In the genomic region with DNA sequence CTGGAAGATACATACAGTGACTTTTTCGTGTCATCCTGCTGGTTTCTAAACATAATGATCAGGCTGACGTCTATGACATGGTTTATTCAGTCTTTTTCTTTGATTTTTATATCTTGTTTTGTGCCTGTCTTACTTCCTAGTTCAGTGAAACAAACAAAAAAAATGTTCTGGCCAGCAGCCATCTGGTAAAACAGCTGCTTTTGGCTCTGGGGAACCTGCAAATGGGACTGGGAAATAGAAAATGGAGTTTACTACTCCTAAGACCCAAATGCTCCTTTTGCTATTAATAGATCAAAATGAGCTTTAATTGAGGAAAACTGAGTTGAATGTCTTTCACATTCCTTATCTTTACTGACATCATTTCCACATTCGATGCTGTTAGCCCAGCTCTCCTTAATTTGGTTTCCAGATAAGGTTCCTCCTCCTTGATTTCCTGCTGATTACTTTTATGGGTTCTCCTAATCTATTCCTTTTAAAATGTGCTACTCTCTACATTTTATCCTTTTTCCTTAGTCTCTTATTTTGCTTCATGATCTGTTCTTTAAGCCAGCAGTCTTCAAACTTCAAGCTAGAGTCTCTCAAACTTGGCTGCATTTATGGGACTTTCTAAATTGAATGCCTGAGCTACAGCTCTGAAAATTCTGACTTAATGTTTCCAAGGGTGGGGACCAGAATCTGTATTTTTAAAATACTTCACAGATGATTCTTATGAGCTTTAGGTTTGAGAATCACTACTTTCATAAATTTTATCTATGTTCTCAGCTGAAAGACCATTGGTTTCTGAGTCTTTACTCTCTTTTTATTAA, we compare ENCODE assay signal across 17 cellular contexts.
DNase-seq lines count a peak whose midpoint lies in the region; TF ChIP-seq lines count a peak whose summit lies in the region.
"Had no signal": no experiment of that assay in that cellular context is flagged by ENCODE, and none has a peak within 500 bp of the region (broad histone marks: within the 10 kb centered on the region; RNA-seq: fewer than 3 reads in every experiment).

No MANE protein-coding gene starts in this region.

- no peaks in the 10 kb centered on the region for H3K79me2 ChIP-seq in hepatocyte

- H2AFZ ChIP-seq in hepatocyte = peak overlapping the region; percentile 20

- no peaks in the 10 kb centered on the region for H3K9me2 ChIP-seq in hepatocyte (replicated peaks; ENCODE audit: insufficient read depth)

- peak overlapping the region; percentile 5 to 63 for H3K27ac ChIP-seq in coronary artery
- no peak overlapping the region for H3K27ac ChIP-seq in hepatocyte
- peak overlapping the region; percentile 62 to 67 for H3K27ac ChIP-seq in tibial artery
- H3K27ac ChIP-seq: epithelial cell of prostate, RWPE1 had no signal

- intact Hi-C loops in tibial artery (cut with DNase I; ENCODE audit: low total_unique reads) = no loop called here

- H3K4me3 ChIP-seq in coronary artery (peak overlapping the region; percentile 4), hepatocyte (no peak overlapping the region), tibial artery (no peak overlapping the region)
- H3K4me3 ChIP-seq: K562 had no signal

- H3K36me3 ChIP-seq in hepatocyte (replicated peaks; ENCODE audit: insufficient read depth, low read depth) (no peaks in the 10 kb centered on the region), tibial artery (no peaks in the 10 kb centered on the region)

- 40% methylated on average over 3 of the region's 3 CpGs for WGBS in hepatocyte (ENCODE audit: low lambda C conversion rate, missing lambda C conversion rate)

- DNase-seq in RPMI7951 (ENCODE audit: low read depth) (peak; percentile 28), coronary artery (ENCODE audit: low spot score) (no peak), hepatocyte (ENCODE audit: low spot score) (peak; percentile 8), tibial artery (peak in 1 of 2 donors; percentile 25), anterior cingulate cortex (lab: John Stamatoyannopoulos, UW) (no peak), retina (no peak)
- DNase-seq in activated CD4-positive, alpha-beta T cell treated with anti-CD3 and anti-CD28 coated beads, Interleukin-2, amount 50 U/mL, for 48 hours = no peak
- DNase-seq: activated CD8-positive, alpha-beta T cell treated with anti-CD3 and anti-CD28 coated beads, Interleukin-2, amount 10 ng/mL, durations not matched to agents 7 days and 5 days; caudate nucleus; CD8-positive, alpha-beta T cell; islet precursor cell; NCI-H1694; NCI-H69; stimulated activated naive CD8-positive, alpha-beta T cell treated with anti-CD3 and anti-CD28 coated beads, Interleukin-15, amount 100 ng/mL, for 72 hours had no signal

- H3K9me3 ChIP-seq in hepatocyte (ENCODE audit: low read depth) (no peaks in the 10 kb centered on the region), tibial artery (no peaks in the 10 kb centered on the region)

- H3K27me3 ChIP-seq in hepatocyte (no peaks in the 10 kb centered on the region), tibial artery (no peaks in the 10 kb centered on the region)

- TF ChIP-seq CTCF in coronary artery (IDR thresholded peaks at IDR 0.05) (no peak), hepatocyte (IDR thresholded peaks at IDR 0.05; ENCODE audit: poor library complexity) (no peak), tibial artery (IDR thresholded peaks at IDR 0.05) (no peak)

- H3K4me1 ChIP-seq in hepatocyte (ENCODE audit: insufficient read depth) (peaks cover 5% of the 10 kb centered on the region), tibial artery (peaks cover 0 to 35% (median 9%) of the 10 kb centered on the region in 4 donors)

- H3K4me2 ChIP-seq in hepatocyte = no peak overlapping the region

- no peaks in the 10 kb centered on the region for H4K20me1 ChIP-seq in hepatocyte (ENCODE audit: insufficient read depth, poor library complexity, severe bottlenecking)

Comparison
In these comparisons a context has a peak if more than half of its experiments do, and no peak if none do; other contexts are left out.
1. DNase-seq: peak in RPMI7951 (single experiment) and hepatocyte (single experiment); none in coronary artery (single experiment), anterior cingulate cortex (0 of 58), activated CD4-positive, alpha-beta T cell treated with anti-CD3 and anti-CD28 coated beads, Interleukin-2, amount 50 U/mL, for 48 hours (0 of 2) and retina (single experiment).